ENCODE assay signal across 29 cellular contexts in genomic region chr14:61246721-61247120, GRCh38. TPM values are rescaled to one million over a fixed set of nuclear protein-coding genes. Genes with fewer than 3 reads are reported as not detected.
DNase-seq lines count a peak whose midpoint lies in the region; ATAC-seq, FAIRE-seq and TF ChIP-seq lines count a peak whose summit lies in the region.
"Had no signal": no experiment of that assay in that cellular context is flagged by ENCODE, and none has a peak within 500 bp of the region (broad histone marks: within the 10 kb centered on the region; RNA-seq: fewer than 3 reads in every experiment).

No MANE protein-coding gene starts in this region.

- TF ChIP-seq POLR2A in A549 (IDR thresholded peaks at IDR 0.05; ENCODE audit: low read length): no peak

- H3K27ac ChIP-seq in A549: no peak overlapping the region
- H3K27ac ChIP-seq in Karpas-422 (ENCODE audit: low read length): peak overlapping the region; percentile 28
- H3K27ac ChIP-seq: BLaER1 treated with 17β-estradiol and CSF1 and Interleukin-3, amounts not matched to agents 10 nM and 100 nM; C4-2B had no signal

- no peak for TF ChIP-seq EP300 in A549 (IDR thresholded peaks at IDR 0.05)

- no peaks in the 10 kb centered on the region for H3K9me2 ChIP-seq in Karpas-422 (replicated peaks; ENCODE audit: insufficient read depth, low read length)

- no peaks in the 10 kb centered on the region for H3K4me1 Mint-ChIP-seq in stimulated activated naive B cell treated with anti-CD40 and anti-IgM and Interleukin-4, amounts not matched to agents 10 μg/mL and 1 μg/mL and 100 μg/mL, for 72 hours
- H3K4me1 Mint-ChIP-seq: B cell had no signal

- no peak overlapping the region for H3K9ac ChIP-seq in Karpas-422 (ENCODE audit: low read length)
- H3K9ac ChIP-seq: BLaER1 treated with 17β-estradiol and CSF1 and Interleukin-3, amounts not matched to agents 10 nM and 100 nM had no signal

- H3K4me3 Mint-ChIP-seq in stimulated activated naive B cell treated with anti-CD40 and anti-IgM and Interleukin-4, amounts not matched to agents 10 μg/mL and 1 μg/mL and 100 μg/mL, for 72 hours: no peak overlapping the region
- H3K4me3 Mint-ChIP-seq: B cell; CD4-positive, alpha-beta T cell; CD8-positive, alpha-beta T cell had no signal

- no peaks in the 10 kb centered on the region for H3K36me3 Mint-ChIP-seq in stimulated activated naive B cell treated with anti-CD40 and anti-IgM and Interleukin-4, amounts not matched to agents 10 μg/mL and 1 μg/mL and 100 μg/mL, for 72 hours
- H3K36me3 Mint-ChIP-seq: CD8-positive, alpha-beta T cell had no signal

- no peaks in the 10 kb centered on the region for H3K79me2 ChIP-seq in Karpas-422 (ENCODE audit: low read length)

- TF ChIP-seq CTCF in A549 (IDR thresholded peaks at IDR 0.05): no peak

- peaks cover 5 to 17% of the 10 kb centered on the region in 2 donors for H3K27me3 Mint-ChIP-seq in stimulated activated naive B cell treated with anti-CD40 and anti-IgM and Interleukin-4, amounts not matched to agents 10 μg/mL and 1 μg/mL and 100 μg/mL, for 72 hours

- H2AFZ ChIP-seq in Karpas-422 (ENCODE audit: low read length): no peak overlapping the region

- no peak for DNase-seq in A549 (ENCODE audit: low read depth in 1 of 2, low spot score in 1 of 2)
- no peak for DNase-seq in HTR-8/SVneo (ENCODE audit: insufficient read length, low spot score)
- DNase-seq in Karpas-422: no peak
- no peak for DNase-seq in urothelium cell line (ENCODE audit: low spot score)
- no peak for DNase-seq in ecto neural progenitor cell (ENCODE audit: low spot score)
- DNase-seq in left ventricle myocardium superior: no peak
- no peak for DNase-seq in stimulated activated naive B cell treated with anti-CD40 and anti-IgM and Interleukin-4, amounts not matched to agents 10 μg/mL and 1 μg/mL and 100 μg/mL, for 72 hours
- DNase-seq: 8988T; AML-193; Caco-2; Calu3; CD4-positive, alpha-beta T cell; CD8-positive, alpha-beta T cell; DMS 273 treated with DMSO at 0.1 percent for 48 hours; DMS153; DMS53; DMS79; DND-41; EL; GDM1 had no signal

- no peaks in the 10 kb centered on the region for H3K9me3 Mint-ChIP-seq in stimulated activated naive B cell treated with anti-CD40 and anti-IgM and Interleukin-4, amounts not matched to agents 10 μg/mL and 1 μg/mL and 100 μg/mL, for 72 hours
- H3K9me3 Mint-ChIP-seq: CD8-positive, alpha-beta T cell had no signal

- no peak for ATAC-seq in A549
- ATAC-seq in left ventricle myocardium superior: no peak
- no peak for ATAC-seq in stimulated activated naive B cell treated with anti-CD40 and anti-IgM and Interleukin-4, amounts not matched to agents 10 μg/mL and 1 μg/mL and 100 μg/mL, for 72 hours (replicated peaks)
- ATAC-seq: CD8-positive, alpha-beta T cell; GM12878 had no signal

- H3K9me3 ChIP-seq in A549 (no peaks in the 10 kb centered on the region), Karpas-422 (ENCODE audit: low read length) (no peaks in the 10 kb centered on the region)
- H3K9me3 ChIP-seq: Caco-2 had no signal

- no peaks in the 10 kb centered on the region for H4K20me1 ChIP-seq in Karpas-422 (ENCODE audit: insufficient read depth, low read depth, low read length)
- H4K20me1 ChIP-seq: BLaER1 treated with 17β-estradiol and CSF1 and Interleukin-3, amounts not matched to agents 10 nM and 100 nM had no signal

- H3K27me3 ChIP-seq in Karpas-422 (ENCODE audit: low read length): no peaks in the 10 kb centered on the region
- H3K27me3 ChIP-seq: BLaER1 treated with 17β-estradiol and CSF1 and Interleukin-3, amounts not matched to agents 10 nM and 100 nM had no signal

- WGBS in A549 (ENCODE audit: missing lambda C conversion rate): 50% methylated on average over 4 of the region's 4 CpGs

- FAIRE-seq in A549 (lab: Jason Lieb, UNC) (no peak), HTR-8/SVneo (lab: Jason Lieb, UNC) (peak; percentile 90), urothelium cell line (lab: Jason Lieb, UNC) (peak; percentile 44)
- FAIRE-seq: A204.1, GM12878, GM12892, GM19239 had no signal

- CTCF ChIA-PET in A549 (lab: Yijun Ruan, JAX): no interaction called here

- no peak overlapping the region for H3K27ac Mint-ChIP-seq in stimulated activated naive B cell treated with anti-CD40 and anti-IgM and Interleukin-4, amounts not matched to agents 10 μg/mL and 1 μg/mL and 100 μg/mL, for 72 hours
- H3K27ac Mint-ChIP-seq: B cell; CD4-positive, alpha-beta T cell; CD8-positive, alpha-beta T cell had no signal

- POLR2A ChIA-PET in A549 (lab: Yijun Ruan, JAX): no interaction called here

- H3K4me2 ChIP-seq in A549: no peak overlapping the region
- no peak overlapping the region for H3K4me2 ChIP-seq in Karpas-422 (ENCODE audit: low read depth, low read length, poor library complexity, severe bottlenecking)
- H3K4me2 ChIP-seq: BLaER1 treated with 17β-estradiol and CSF1 and Interleukin-3, amounts not matched to agents 10 nM and 100 nM had no signal

- intact Hi-C loops in left ventricle myocardium superior (cut with micrococcal nuclease): no loop called here

- H3K4me1 ChIP-seq in A549 (no peaks in the 10 kb centered on the region), Karpas-422 (ENCODE audit: low read length) (peaks cover 54% of the 10 kb centered on the region)
- H3K4me1 ChIP-seq: BLaER1 treated with 17β-estradiol and CSF1 and Interleukin-3, amounts not matched to agents 10 nM and 100 nM; Caco-2 had no signal

- H3K4me3 ChIP-seq in A549: no peak overlapping the region
- H3K4me3 ChIP-seq in Karpas-422 (ENCODE audit: low read length): no peak overlapping the region
- H3K4me3 ChIP-seq: BLaER1 treated with 17β-estradiol and CSF1 and Interleukin-3, amounts not matched to agents 10 nM and 100 nM; GM12878 had no signal

- no peak for TF ChIP-seq RAD21 in A549 (conservative IDR thresholded peaks at IDR 0.05 in 1 of 2, IDR thresholded peaks at IDR 0.05 in 1 of 2)

- H3K36me3 ChIP-seq in Karpas-422 (ENCODE audit: insufficient read depth, low read length): no peaks in the 10 kb centered on the region
- H3K36me3 ChIP-seq: BLaER1 treated with 17β-estradiol and CSF1 and Interleukin-3, amounts not matched to agents 10 nM and 100 nM had no signal

TF ChIP-seq in A549, 52 proteins besides CTCF, POLR2A, EP300 and RAD21:
- TF ChIP-seq NR3C1 (IDR thresholded peaks at IDR 0.05) (no peak), MAFK (IDR thresholded peaks at IDR 0.05; ENCODE audit: partially characterized antibody) (peak; percentile 54), CBX8 (IDR thresholded peaks at IDR 0.05) (no peak)

RNA-seq across cellular contexts. Expression of gene TMEM30B, which starts 34.4 kb away (rescaled TPM):
- polyA plus RNA-seq in A549 (2011; rRNA removed): 0.16 and 0.17 TPM in 2 replicates
- 0.09 and 0.34 TPM in 2 replicates for polyA plus RNA-seq in A549 (2012; cell fraction: cytosol; rRNA removed)
- polyA plus RNA-seq in A549 (2012; cell fraction: nucleus; rRNA removed): 0.37 and 0.43 TPM in 2 replicates
- polyA plus RNA-seq in A549 (2017; fragmentation: RNase III; extraction: RNeasy Plus Mini Kit Qiagen cat#74134 plus additional on column Dnase treatment): 0.16 to 0.21 TPM (median 0.18 TPM) in 3 replicates
- 0.12 and 0.15 TPM in 2 replicates for polyA minus RNA-seq in A549 (2011; rRNA and poly(A)+ RNA removed)
- total RNA-seq in Karpas-422 (2014; rRNA removed; shearing (Covaris generic); ENCODE audit: low replicate concordance): not detected in 2 replicates
- total RNA-seq in left ventricle myocardium superior: 0.42 TPM
- total RNA-seq: Daoy, G401 had no signal
- polyA plus RNA-seq: GM12878 had no signal
